Comparison of ENCODE assay signal across 9 cellular contexts in the genomic region with DNA sequence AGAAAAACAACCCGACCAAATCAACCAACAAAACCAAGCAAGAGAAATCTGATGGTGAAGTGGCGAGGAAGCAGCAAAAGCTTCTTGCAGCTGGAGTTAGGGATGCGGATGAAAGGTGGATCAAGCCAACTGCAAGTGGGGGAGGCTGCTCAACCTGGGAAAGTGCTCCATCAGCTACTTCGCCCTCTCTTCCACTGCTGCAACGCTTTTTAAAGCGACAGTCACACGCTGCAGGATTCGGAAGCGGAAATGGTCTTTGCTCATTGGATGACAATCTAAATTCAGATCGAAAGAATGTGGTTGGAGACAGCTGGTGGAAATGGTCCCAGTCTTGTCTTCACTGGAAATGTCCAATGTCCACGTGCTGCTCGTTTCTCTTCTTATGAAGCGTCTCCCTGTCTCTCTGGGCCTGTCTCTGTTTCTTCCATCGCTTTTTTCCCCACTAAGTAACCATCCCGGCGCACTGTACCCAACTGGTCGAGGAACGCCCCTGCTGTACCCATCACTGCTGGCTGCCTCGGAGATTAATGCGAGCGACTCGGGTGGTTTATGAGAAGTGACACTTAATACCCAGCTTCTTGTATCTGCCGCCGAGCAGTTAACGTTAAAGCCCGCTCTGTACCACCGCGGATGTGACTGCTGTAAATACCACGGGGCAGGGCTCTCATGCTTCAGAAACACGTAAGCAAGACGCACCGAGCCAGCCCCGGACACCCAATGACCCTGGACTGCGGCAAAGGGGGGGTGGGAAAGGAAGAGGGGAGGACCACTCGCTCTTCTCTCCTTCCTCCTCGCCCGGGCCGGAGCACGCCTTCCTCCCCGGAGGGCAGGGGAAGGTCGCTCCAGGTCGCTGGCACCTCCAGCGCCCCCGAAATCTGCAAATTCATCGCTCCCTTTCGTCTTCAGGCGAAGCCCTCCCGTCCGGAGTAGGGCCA. TPM values are rescaled to one million over a fixed set of nuclear protein-coding genes. Genes with fewer than 3 reads are reported as not detected.
DNase-seq lines count a peak whose midpoint lies in the region; ATAC-seq lines count a peak whose summit lies in the region.
"Had no signal": no experiment of that assay in that cellular context is flagged by ENCODE, and none has a peak within 500 bp of the region (broad histone marks: within the 10 kb centered on the region; RNA-seq: fewer than 3 reads in every experiment).

No MANE protein-coding gene starts in this region.

- DNase-seq in EL: peak; percentile 11
- DNase-seq in NCI-H187 treated with DMSO at 0.1 percent for 48 hours (lab: John Stamatoyannopoulos, UW): peak; percentile 55
- no peak for DNase-seq in HuH-7.5 (ENCODE audit: low spot score)
- DNase-seq in OCI-M1 (lab: John Stamatoyannopoulos, UW): no peak

- peak overlapping the region; percentile 6 for H3K27ac Mint-ChIP-seq in activated naive CD4-positive, alpha-beta T cell treated with anti-CD3 and anti-CD28 coated beads, Interleukin-2, amount 50 U/mL, for 24 hours

- H3K9ac ChIP-seq in skeletal muscle satellite cell (ENCODE audit: low read depth, low read length): peak overlapping the region; percentile 4

- no peaks in the 10 kb centered on the region for H3K9me3 ChIP-seq in skeletal muscle satellite cell (replicated peaks; ENCODE audit: low read length)

- no peaks in the 10 kb centered on the region for H3K9me3 Mint-ChIP-seq in activated naive CD4-positive, alpha-beta T cell treated with anti-CD3 and anti-CD28 coated beads, Interleukin-2, amount 50 U/mL, for 24 hours

- peaks cover 39% of the 10 kb centered on the region for H3K4me1 Mint-ChIP-seq in activated naive CD4-positive, alpha-beta T cell treated with anti-CD3 and anti-CD28 coated beads, Interleukin-2, amount 50 U/mL, for 24 hours

- peaks cover 47% of the 10 kb centered on the region for H3K27me3 ChIP-seq in skeletal muscle satellite cell (ENCODE audit: control insufficient read depth, insufficient read depth, low read length)

- peaks cover 29% of the 10 kb centered on the region for H3K4me1 ChIP-seq in skeletal muscle satellite cell (ENCODE audit: control insufficient read depth, insufficient read depth, low read length)

- H3K36me3 ChIP-seq in skeletal muscle satellite cell (ENCODE audit: insufficient read depth, low read length): no peaks in the 10 kb centered on the region

- ATAC-seq in GM21576 (IDR thresholded peaks at IDR 0.05; ENCODE audit: unreplicated experiment): no peak

- H3K27me3 Mint-ChIP-seq in activated naive CD4-positive, alpha-beta T cell treated with anti-CD3 and anti-CD28 coated beads, Interleukin-2, amount 50 U/mL, for 24 hours: peaks cover 8% of the 10 kb centered on the region

- peak overlapping the region; percentile 92 for H3K4me3 Mint-ChIP-seq in activated naive CD4-positive, alpha-beta T cell treated with anti-CD3 and anti-CD28 coated beads, Interleukin-2, amount 50 U/mL, for 24 hours

- no peaks in the 10 kb centered on the region for H3K36me3 Mint-ChIP-seq in activated naive CD4-positive, alpha-beta T cell treated with anti-CD3 and anti-CD28 coated beads, Interleukin-2, amount 50 U/mL, for 24 hours

- peak overlapping the region; percentile 35 for H3K4me3 ChIP-seq in iPS-11a (ENCODE audit: low read depth, low read length)
- H3K4me3 ChIP-seq in skeletal muscle satellite cell (ENCODE audit: low read length): peak overlapping the region; percentile 67

- H3K4me2 ChIP-seq in skeletal muscle satellite cell (ENCODE audit: low read length): peak overlapping the region; percentile 99

RNA-seq across cellular contexts. Expression of gene FGF9, which starts 1.9 kb away (rescaled TPM):
- not detected in 2 replicates for total RNA-seq in skeletal muscle satellite cell (2012; rRNA removed)
- total RNA-seq: RPMI7951 had no signal

Comparison
In these comparisons a context has a peak if more than half of its experiments do, and no peak if none do; other contexts are left out.
1. DNase-seq: peak in EL (single experiment) and NCI-H187 treated with DMSO at 0.1 percent for 48 hours (single experiment); none in HuH-7.5 (single experiment) and OCI-M1 (single experiment).